ENCODE assay signal across 12 cellular contexts in genomic region chr15:91921188-91921820, GRCh38.
DNase-seq lines count a peak whose midpoint lies in the region; ATAC-seq and TF ChIP-seq lines count a peak whose summit lies in the region.
"Had no signal": no experiment of that assay in that cellular context is flagged by ENCODE, and none has a peak within 500 bp of the region (broad histone marks: within the 10 kb centered on the region; RNA-seq: fewer than 3 reads in every experiment).

No MANE protein-coding gene starts in this region.

- H3K4me1 ChIP-seq in BLaER1 (peaks cover 11% of the 10 kb centered on the region), mucosa of descending colon (ENCODE audit: low read depth) (peaks cover 26% of the 10 kb centered on the region)
- H3K4me1 ChIP-seq: colonic mucosa had no signal

- ATAC-seq in mucosa of descending colon (peak; percentile 51), GM21529 (IDR thresholded peaks at IDR 0.05; ENCODE audit: unreplicated experiment) (no peak)
- ATAC-seq: GM23338 had no signal

- H3K9me3 ChIP-seq in BLaER1 (no peaks in the 10 kb centered on the region), mucosa of descending colon (no peaks in the 10 kb centered on the region)
- H3K9me3 ChIP-seq: colonic mucosa had no signal

- no peak overlapping the region for H3K27ac ChIP-seq in BLaER1
- no peak overlapping the region for H3K27ac ChIP-seq in brain microvascular endothelial cell
- H3K27ac ChIP-seq: colonic mucosa had no signal

- in situ Hi-C loops in brain microvascular endothelial cell (cut with HindIII; ENCODE audit: low pct_ligation_motif_present, low sequenced_read_pairs): no loop called here

- H4K20me1 ChIP-seq in BLaER1: no peaks in the 10 kb centered on the region

- H3K9ac ChIP-seq in BLaER1: no peak overlapping the region

- H3K4me3 ChIP-seq in BLaER1 (no peak overlapping the region), mucosa of descending colon (no peak overlapping the region), brain microvascular endothelial cell (ENCODE audit: low read depth, low read length) (no peak overlapping the region)
- H3K4me3 ChIP-seq: colonic mucosa, GM23338 had no signal

- H3K36me3 ChIP-seq in BLaER1 (peaks cover 3% of the 10 kb centered on the region; the same call in 1 of the 2 replicates), mucosa of descending colon (ENCODE audit: low read depth) (no peaks in the 10 kb centered on the region), brain microvascular endothelial cell (replicated peaks) (no peaks in the 10 kb centered on the region)
- H3K36me3 ChIP-seq: colonic mucosa had no signal

- DNase-seq in NAMALWA (ENCODE audit: low spot score): peak; percentile 30
- DNase-seq in central memory CD4-positive, alpha-beta T cell: peak; percentile 46
- no peak for DNase-seq in mucosa of descending colon
- no peak for DNase-seq in HPDE6-E6E7 (ENCODE audit: extremely low spot score)
- no peak for DNase-seq in SW 1271 (lab: John Stamatoyannopoulos, UW)
- DNase-seq in brain microvascular endothelial cell: no peak
- DNase-seq: colonic mucosa, NCI-H146, SHP77 had no signal

- peak overlapping the region; percentile 13; the same call in 1 of the 2 replicates for H3K4me2 ChIP-seq in BLaER1
- H3K4me2 ChIP-seq: GM23338 had no signal

- TF ChIP-seq CTCF in mucosa of descending colon (IDR thresholded peaks at IDR 0.05): no peak
- no peak for TF ChIP-seq CTCF in brain microvascular endothelial cell (IDR thresholded peaks at IDR 0.05; ENCODE audit: low read depth, low read length, missing control alignments)

- intact Hi-C loops in mucosa of descending colon (cut with DNase I, micrococcal nuclease): no loop called here

- H3K27me3 ChIP-seq in BLaER1 (no peaks in the 10 kb centered on the region), brain microvascular endothelial cell (replicated peaks) (no peaks in the 10 kb centered on the region)
- H3K27me3 ChIP-seq: colonic mucosa had no signal

Comparison
In these comparisons a context has a peak if more than half of its experiments do, and no peak if none do; other contexts are left out.
1. DNase-seq: peak in NAMALWA (single experiment) and central memory CD4-positive, alpha-beta T cell (single experiment); none in mucosa of descending colon (0 of 3), HPDE6-E6E7 (single experiment), SW 1271 (0 of 2) and brain microvascular endothelial cell (single experiment).